ENCODE assay signal across 8 cellular contexts in genomic region chr22:35539910-35540599, GRCh38.
DNase-seq lines count a peak whose midpoint lies in the region; TF ChIP-seq lines count a peak whose summit lies in the region.

No MANE protein-coding gene starts in this region.

- H3K9me3 ChIP-seq in mucosa of stomach (ENCODE audit: control insufficient read depth, low read length) = no peaks in the 10 kb centered on the region

- H3K27me3 ChIP-seq in mucosa of stomach (ENCODE audit: control insufficient read depth, insufficient read depth, low read length) = peaks cover 44% of the 10 kb centered on the region

- TF ChIP-seq POLR2A in erythroblast (IDR thresholded peaks at IDR 0.05; ENCODE audit: low read length) = no peak

- no peak overlapping the region for H3K4me3 ChIP-seq in mucosa of stomach (ENCODE audit: low read length)

- H3K9ac ChIP-seq in mucosa of stomach (ENCODE audit: low read length) = peak overlapping the region; percentile 50

- no peaks in the 10 kb centered on the region for H3K36me3 ChIP-seq in mucosa of stomach (ENCODE audit: control insufficient read depth, insufficient read depth, low read length)

- H3K4me1 ChIP-seq in mucosa of stomach (ENCODE audit: control insufficient read depth, insufficient read depth, low read length) = peaks cover 14% of the 10 kb centered on the region

- peak; percentile 26 for DNase-seq in NCI-H2029 (lab: John Stamatoyannopoulos, UW)
- no peak for DNase-seq in NCI-H2029 treated with DMSO at 0.1 percent for 48 hours (lab: John Stamatoyannopoulos, UW)
- DNase-seq in NCI-H1092 treated with DMSO at 0.1 percent for 48 hours (lab: John Stamatoyannopoulos, UW) = peak; percentile 62
- DNase-seq in activated T-cell treated with anti-CD3 and anti-CD28 coated beads for 24 hours (ENCODE audit: low read depth) = peak; percentile 57
- DNase-seq in erythroblast (lab: John Stamatoyannopoulos, UW) = peak; percentile 52 to 69
- peak; percentile 13 to 52 for DNase-seq in stimulated activated CD8-positive, alpha-beta memory T cell treated with anti-CD3 and anti-CD28 coated beads, Interleukin-4, amount 100 ng/mL, for 4 hours (ENCODE audit: low read depth in 2 of 2, low spot score in 1 of 2)
- DNase-seq in NK-92 treated with Interleukin-12 subunit alpha and Interleukin-12 subunit beta, amount 100 ng/mL, for 24 hours (lab: John Stamatoyannopoulos, UW) = no peak

Comparison
In these comparisons a context has a peak if more than half of its experiments do, and no peak if none do; other contexts are left out.
1. DNase-seq: peak in NCI-H2029 (single experiment), NCI-H1092 treated with DMSO at 0.1 percent for 48 hours (single experiment), activated T-cell treated with anti-CD3 and anti-CD28 coated beads for 24 hours (single experiment), erythroblast (2 of 2) and stimulated activated CD8-positive, alpha-beta memory T cell treated with anti-CD3 and anti-CD28 coated beads, Interleukin-4, amount 100 ng/mL, for 4 hours (2 of 2); none in NCI-H2029 treated with DMSO at 0.1 percent for 48 hours (single experiment) and NK-92 treated with Interleukin-12 subunit alpha and Interleukin-12 subunit beta, amount 100 ng/mL, for 24 hours (single experiment).